ENCODE assay signal across 36 cellular contexts in the genomic region with DNA sequence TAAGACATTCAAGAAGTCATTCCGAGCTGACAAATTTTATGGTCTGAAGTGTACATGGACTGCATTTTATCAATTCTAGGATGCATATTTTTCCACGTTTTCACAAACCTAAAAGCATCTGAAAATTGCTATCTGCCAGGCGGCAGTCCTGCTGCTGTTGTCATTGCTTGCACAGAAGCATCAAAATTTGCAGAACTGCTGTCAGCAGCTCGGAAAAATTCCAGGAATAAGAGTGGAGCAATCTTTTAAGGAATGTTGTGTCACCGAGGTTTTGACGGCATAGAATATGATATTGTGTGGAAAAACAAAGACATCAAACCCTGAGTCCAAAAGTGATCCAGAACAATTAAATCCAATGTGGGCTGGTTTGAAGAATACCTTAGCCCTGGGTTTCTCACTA.
"Had no signal": no experiment of that assay in that cellular context is flagged by ENCODE, and none has a peak within 500 bp of the region (broad histone marks: within the 10 kb centered on the region; RNA-seq: fewer than 3 reads in every experiment).

No MANE protein-coding gene starts in this region.

- H3K4me1 ChIP-seq: adrenal gland, ascending aorta had no signal

- ATAC-seq: activated CD4-positive, CD25-positive, alpha-beta regulatory T cell treated with anti-CD3 and anti-CD28 coated beads, Interleukin-2, amount 50 U/mL, for 24 hours; activated CD8-positive, alpha-beta memory T cell treated with anti-CD3 and anti-CD28 coated beads, Interleukin-2, amount 10 ng/mL, durations not matched to agents 7 days and 5 days; activated CD8-positive, alpha-beta T cell treated with anti-CD3 and anti-CD28 coated beads, Interleukin-2, amount 10 ng/mL, durations not matched to agents 7 days and 5 days; activated naive CD8-positive, alpha-beta T cell treated with anti-CD3 and anti-CD28 coated beads, Interleukin-2, amount 50 U/mL, for 24 hours; gastroesophageal sphincter; heart right ventricle; T-helper 17 cell had no signal

- H3K4me3 ChIP-seq: adrenal gland, ascending aorta, coronary artery, dorsolateral prefrontal cortex, esophagus muscularis mucosa, gastroesophageal sphincter, heart right ventricle had no signal

- H3K9me3 ChIP-seq: adrenal gland, ascending aorta, esophagus muscularis mucosa, gastroesophageal sphincter, heart right ventricle had no signal

- H3K27ac ChIP-seq: adrenal gland, ascending aorta, coronary artery, dorsolateral prefrontal cortex, esophagus muscularis mucosa, gastroesophageal sphincter, heart right ventricle, WERI-Rb-1 had no signal

- DNase-seq: activated B cell treated with CpG ODN at 0.5 μM for 24 hours; activated CD4-positive, alpha-beta T cell treated with anti-CD3 and anti-CD28 coated beads for 48 hours; activated CD4-positive, alpha-beta T cell treated with anti-CD3 and anti-CD28 coated beads, Interleukin-2, amount 50 U/mL, for 1 hour; activated CD4-positive, alpha-beta T cell treated with anti-CD3 and anti-CD28 coated beads, Interleukin-2, amount 50 U/mL, for 48 hours; activated CD8-positive, alpha-beta memory T cell treated with anti-CD3 and anti-CD28 coated beads, Interleukin-2, amount 10 ng/mL, durations not matched to agents 7 days and 5 days; activated CD8-positive, alpha-beta memory T cell treated with anti-CD3 and anti-CD28 coated beads, Interleukin-2, amount 50 U/mL, for 4 hours; activated CD8-positive, alpha-beta T cell treated with anti-CD3 and anti-CD28 coated beads, Interleukin-2, amount 10 ng/mL, durations not matched to agents 7 days and 5 days; activated effector memory CD4-positive, alpha-beta T cell treated with anti-CD3 and anti-CD28 coated beads, Interleukin-2, amount 50 U/mL, for 16 hours; activated naive CD4-positive, alpha-beta T cell treated with anti-CD3 and anti-CD28 coated beads for 36 hours; activated naive CD8-positive, alpha-beta T cell treated with anti-CD3 and anti-CD28 coated beads for 36 hours; activated naive CD8-positive, alpha-beta T cell treated with anti-CD3 and anti-CD28 coated beads, Interleukin-2, amount 50 U/mL, for 24 hours; activated T-cell treated with anti-CD3 and anti-CD28 coated beads, Interleukin-2, amount 50 U/mL, for 1 hour; activated T-cell treated with anti-CD3 and anti-CD28 coated beads, Interleukin-2, amount 50 U/mL, for 48 hours; adrenal gland; caudate nucleus; dorsolateral prefrontal cortex; effector memory CD4-positive, alpha-beta T cell; endodermal cell; erythroblast; foreskin melanocyte; heart right ventricle; T-helper 1 cell; T-helper 17 cell; T1000; WERI-Rb-1 had no signal

- H3K36me3 ChIP-seq: adrenal gland, ascending aorta, WERI-Rb-1 had no signal

- H3K27me3 ChIP-seq: adrenal gland, ascending aorta, dorsolateral prefrontal cortex, esophagus muscularis mucosa, gastroesophageal sphincter, heart right ventricle had no signal

- H3K27me3 Mint-ChIP-seq: activated B cell treated with CpG ODN at 0.5 μM for 24 hours; activated CD8-positive, alpha-beta memory T cell treated with anti-CD3 and anti-CD28 coated beads, Interleukin-2, amount 10 ng/mL, durations not matched to agents 7 days and 5 days; activated naive CD4-positive, alpha-beta T cell treated with anti-CD3 and anti-CD28 coated beads, Interleukin-2, amount 50 U/mL, for 24 hours; activated naive CD8-positive, alpha-beta T cell treated with anti-CD3 and anti-CD28 coated beads for 36 hours; activated naive CD8-positive, alpha-beta T cell treated with anti-CD3 and anti-CD28 coated beads, Interleukin-2, amount 50 U/mL, for 24 hours; brain; dendritic cell treated with granulocyte-macrophage colony-stimulating factor and Interleukin-4, amounts not matched to agents 40 ng/mL and 50 ng/mL, for 4 days; T-helper 17 cell had no signal

- H3K4me1 Mint-ChIP-seq: activated CD8-positive, alpha-beta memory T cell treated with anti-CD3 and anti-CD28 coated beads, Interleukin-2, amount 10 ng/mL, durations not matched to agents 7 days and 5 days; activated naive CD8-positive, alpha-beta T cell treated with anti-CD3 and anti-CD28 coated beads for 36 hours; activated naive CD8-positive, alpha-beta T cell treated with anti-CD3 and anti-CD28 coated beads, Interleukin-2, amount 50 U/mL, for 24 hours had no signal

- H3K27ac Mint-ChIP-seq: activated B cell treated with CpG ODN at 0.5 μM for 24 hours; activated CD8-positive, alpha-beta memory T cell treated with anti-CD3 and anti-CD28 coated beads, Interleukin-2, amount 10 ng/mL, durations not matched to agents 7 days and 5 days; activated CD8-positive, alpha-beta T cell treated with anti-CD3 and anti-CD28 coated beads, Interleukin-2, amount 10 ng/mL, durations not matched to agents 7 days and 5 days; activated naive CD4-positive, alpha-beta T cell treated with anti-CD3 and anti-CD28 coated beads for 36 hours; activated naive CD4-positive, alpha-beta T cell treated with anti-CD3 and anti-CD28 coated beads, Interleukin-2, amount 50 U/mL, for 24 hours; activated naive CD8-positive, alpha-beta T cell treated with anti-CD3 and anti-CD28 coated beads for 36 hours; activated naive CD8-positive, alpha-beta T cell treated with anti-CD3 and anti-CD28 coated beads, Interleukin-2, amount 50 U/mL, for 24 hours; activated T-helper 1 cell treated with anti-CD3 and anti-CD28 coated beads, Interleukin-12 subunit alpha, Interleukin-12 subunit beta, Interleukin-2, Interleukin-4 antibody, amounts not matched to agents 30 ng/mL and 10 ng/mL and 1 ng/mL, durations not matched to agents 14 hours and 24 hours and 36 hours; activated T-helper 2 cell treated with anti-CD3 and anti-CD28 coated beads, Interferon-gamma antibody, Interleukin-2, Interleukin-4, amounts not matched to agents 10 μg/mL and 5 μg/mL and 100 μg/mL, durations not matched to agents 14 hours and 24 hours and 36 hours; dendritic cell treated with granulocyte-macrophage colony-stimulating factor and Interleukin-4, amounts not matched to agents 40 ng/mL and 50 ng/mL, for 4 days; endodermal cell; T-helper 17 cell; T-helper 2 cell treated with Interferon-gamma antibody and Interleukin-4, amounts not matched to agents 5 μg/mL and 100 μg/mL, for 36 hours had no signal

- H3K4me3 Mint-ChIP-seq: activated B cell treated with CpG ODN at 0.5 μM for 24 hours; activated CD8-positive, alpha-beta memory T cell treated with anti-CD3 and anti-CD28 coated beads, Interleukin-2, amount 10 ng/mL, durations not matched to agents 7 days and 5 days; activated CD8-positive, alpha-beta T cell treated with anti-CD3 and anti-CD28 coated beads, Interleukin-2, amount 10 ng/mL, durations not matched to agents 7 days and 5 days; activated naive CD4-positive, alpha-beta T cell treated with anti-CD3 and anti-CD28 coated beads for 36 hours; activated naive CD4-positive, alpha-beta T cell treated with anti-CD3 and anti-CD28 coated beads, Interleukin-2, amount 50 U/mL, for 24 hours; activated naive CD8-positive, alpha-beta T cell treated with anti-CD3 and anti-CD28 coated beads for 36 hours; activated naive CD8-positive, alpha-beta T cell treated with anti-CD3 and anti-CD28 coated beads, Interleukin-2, amount 50 U/mL, for 24 hours; activated T-helper 1 cell treated with anti-CD3 and anti-CD28 coated beads, Interleukin-12 subunit alpha, Interleukin-12 subunit beta, Interleukin-2, Interleukin-4 antibody, amounts not matched to agents 30 ng/mL and 10 ng/mL and 1 ng/mL, durations not matched to agents 14 hours and 24 hours and 36 hours; dendritic cell treated with granulocyte-macrophage colony-stimulating factor and Interleukin-4, amounts not matched to agents 40 ng/mL and 50 ng/mL, for 4 days; endodermal cell; T-helper 17 cell; T-helper 2 cell treated with Interferon-gamma antibody and Interleukin-4, amounts not matched to agents 5 μg/mL and 100 μg/mL, for 36 hours had no signal

- H3K9me3 Mint-ChIP-seq: activated B cell treated with CpG ODN at 0.5 μM for 24 hours; activated naive CD4-positive, alpha-beta T cell treated with anti-CD3 and anti-CD28 coated beads, Interleukin-2, amount 50 U/mL, for 24 hours; activated naive CD8-positive, alpha-beta T cell treated with anti-CD3 and anti-CD28 coated beads, Interleukin-2, amount 50 U/mL, for 24 hours; activated T-helper 1 cell treated with anti-CD3 and anti-CD28 coated beads, Interleukin-12 subunit alpha, Interleukin-12 subunit beta, Interleukin-2, Interleukin-4 antibody, amounts not matched to agents 30 ng/mL and 10 ng/mL and 1 ng/mL, durations not matched to agents 14 hours and 24 hours and 36 hours; activated T-helper 2 cell treated with anti-CD3 and anti-CD28 coated beads, Interferon-gamma antibody, Interleukin-2, Interleukin-4, amounts not matched to agents 10 μg/mL and 5 μg/mL and 100 μg/mL, durations not matched to agents 14 hours and 24 hours and 36 hours; dendritic cell treated with granulocyte-macrophage colony-stimulating factor and Interleukin-4, amounts not matched to agents 40 ng/mL and 50 ng/mL, for 4 days; endodermal cell; T-helper 2 cell treated with Interferon-gamma antibody and Interleukin-4, amounts not matched to agents 5 μg/mL and 100 μg/mL, for 36 hours had no signal
